In genomic region chr19:36771275-36772231, GRCh38 we compare ENCODE assay signal across 1 cellular context.
TF ChIP-seq lines count a peak whose summit lies in the region.

No MANE protein-coding gene starts in this region.

TF ChIP-seq in HEK293, 187 proteins besides CTCF, POLR2A, EP300 and RAD21 (continued from another document and continues in another):
- TF ChIP-seq ATF2 (tag by site-specific recombination; IDR thresholded peaks at IDR 0.05; ENCODE audit: low read depth): no peak
- no peak for TF ChIP-seq ZNF362 (tag by site-specific recombination; IDR thresholded peaks at IDR 0.05)
- no peak for TF ChIP-seq ZNF596 (tag by site-specific recombination; IDR thresholded peaks at IDR 0.05)
- TF ChIP-seq, protein P1, sequence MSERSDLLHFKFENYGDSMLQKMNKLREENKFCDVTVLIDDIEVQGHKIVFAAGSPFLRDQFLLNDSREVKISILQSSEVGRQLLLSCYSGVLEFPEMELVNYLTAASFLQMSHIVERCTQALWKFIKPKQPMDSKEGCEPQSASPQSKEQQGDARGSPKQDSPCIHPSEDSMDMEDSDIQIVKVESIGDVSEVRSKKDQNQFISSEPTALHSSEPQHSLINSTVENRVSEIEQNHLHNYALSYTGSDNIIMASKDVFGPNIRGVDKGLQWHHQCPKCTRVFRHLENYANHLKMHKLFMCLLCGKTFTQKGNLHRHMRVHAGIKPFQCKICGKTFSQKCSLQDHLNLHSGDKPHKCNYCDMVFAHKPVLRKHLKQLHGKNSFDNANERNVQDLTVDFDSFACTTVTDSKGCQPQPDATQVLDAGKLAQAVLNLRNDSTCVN (tag by site-specific recombination; optimal IDR thresholded peaks at IDR 0.05): no peak
- TF ChIP-seq ZNF629 (tag by site-specific recombination; IDR thresholded peaks at IDR 0.05): peak; percentile 25; the same call in 1 of the 2 replicates
- TF ChIP-seq ZFP37 (tag by site-specific recombination; IDR thresholded peaks at IDR 0.05): no peak
- TF ChIP-seq ZNF473 (tag by site-specific recombination; IDR thresholded peaks at IDR 0.05): no peak
- TF ChIP-seq, protein P2, sequence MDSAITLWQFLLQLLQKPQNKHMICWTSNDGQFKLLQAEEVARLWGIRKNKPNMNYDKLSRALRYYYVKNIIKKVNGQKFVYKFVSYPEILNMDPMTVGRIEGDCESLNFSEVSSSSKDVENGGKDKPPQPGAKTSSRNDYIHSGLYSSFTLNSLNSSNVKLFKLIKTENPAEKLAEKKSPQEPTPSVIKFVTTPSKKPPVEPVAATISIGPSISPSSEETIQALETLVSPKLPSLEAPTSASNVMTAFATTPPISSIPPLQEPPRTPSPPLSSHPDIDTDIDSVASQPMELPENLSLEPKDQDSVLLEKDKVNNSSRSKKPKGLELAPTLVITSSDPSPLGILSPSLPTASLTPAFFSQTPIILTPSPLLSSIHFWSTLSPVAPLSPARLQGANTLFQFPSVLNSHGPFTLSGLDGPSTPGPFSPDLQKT (IDR thresholded peaks at IDR 0.05; ENCODE audit: borderline replicate concordance, low read depth, low read length): no peak
- no peak for TF ChIP-seq ZNF549 (tag by site-specific recombination; IDR thresholded peaks at IDR 0.05)
- TF ChIP-seq ZNF416 (tag by site-specific recombination; IDR thresholded peaks at IDR 0.05): peak; percentile 80
- TF ChIP-seq, protein P3, sequence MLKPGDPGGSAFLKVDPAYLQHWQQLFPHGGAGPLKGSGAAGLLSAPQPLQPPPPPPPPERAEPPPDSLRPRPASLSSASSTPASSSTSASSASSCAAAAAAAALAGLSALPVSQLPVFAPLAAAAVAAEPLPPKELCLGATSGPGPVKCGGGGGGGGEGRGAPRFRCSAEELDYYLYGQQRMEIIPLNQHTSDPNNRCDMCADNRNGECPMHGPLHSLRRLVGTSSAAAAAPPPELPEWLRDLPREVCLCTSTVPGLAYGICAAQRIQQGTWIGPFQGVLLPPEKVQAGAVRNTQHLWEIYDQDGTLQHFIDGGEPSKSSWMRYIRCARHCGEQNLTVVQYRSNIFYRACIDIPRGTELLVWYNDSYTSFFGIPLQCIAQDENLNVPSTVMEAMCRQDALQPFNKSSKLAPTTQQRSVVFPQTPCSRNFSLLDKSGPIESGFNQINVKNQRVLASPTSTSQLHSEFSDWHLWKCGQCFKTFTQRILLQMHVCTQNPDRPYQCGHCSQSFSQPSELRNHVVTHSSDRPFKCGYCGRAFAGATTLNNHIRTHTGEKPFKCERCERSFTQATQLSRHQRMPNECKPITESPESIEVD (tag by site-specific recombination; IDR thresholded peaks at IDR 0.05): no peak
- TF ChIP-seq ZNF791 (tag by site-specific recombination; IDR thresholded peaks at IDR 0.05): no peak
- TF ChIP-seq GLIS2 (tag by site-specific recombination; IDR thresholded peaks at IDR 0.05): no peak
- no peak for TF ChIP-seq GFI1B (tag by site-specific recombination; IDR thresholded peaks at IDR 0.05)
- TF ChIP-seq ZNF26 (tag by site-specific recombination; IDR thresholded peaks at IDR 0.05): no peak
- TF ChIP-seq ZNF530 (tag by site-specific recombination; IDR thresholded peaks at IDR 0.05; ENCODE audit: low read depth): no peak
- TF ChIP-seq FEZF1 (tag by site-specific recombination; IDR thresholded peaks at IDR 0.05): peak; percentile 75
- TF ChIP-seq ZBTB17 (tag by site-specific recombination; IDR thresholded peaks at IDR 0.05): no peak
- no peak for TF ChIP-seq KLF1 (tag by site-specific recombination; IDR thresholded peaks at IDR 0.05)
- TF ChIP-seq GLI2 (tag by site-specific recombination; IDR thresholded peaks at IDR 0.05; ENCODE audit: borderline replicate concordance, low read depth): no peak
- 0 out of 2 replicates have a peak, but pooled peaks have one; percentile 13 for TF ChIP-seq ZNF560 (tag by site-specific recombination; IDR thresholded peaks at IDR 0.05; ENCODE audit: borderline replicate concordance)
- no peak for TF ChIP-seq ZNF19 (tag by site-specific recombination; IDR thresholded peaks at IDR 0.05; ENCODE audit: low read depth)
- TF ChIP-seq ZNF16 (tag by site-specific recombination; IDR thresholded peaks at IDR 0.05; ENCODE audit: low read depth): no peak
- no peak for TF ChIP-seq MYNN (tag by site-specific recombination; IDR thresholded peaks at IDR 0.05; ENCODE audit: borderline replicate concordance)
- TF ChIP-seq, protein P4, sequence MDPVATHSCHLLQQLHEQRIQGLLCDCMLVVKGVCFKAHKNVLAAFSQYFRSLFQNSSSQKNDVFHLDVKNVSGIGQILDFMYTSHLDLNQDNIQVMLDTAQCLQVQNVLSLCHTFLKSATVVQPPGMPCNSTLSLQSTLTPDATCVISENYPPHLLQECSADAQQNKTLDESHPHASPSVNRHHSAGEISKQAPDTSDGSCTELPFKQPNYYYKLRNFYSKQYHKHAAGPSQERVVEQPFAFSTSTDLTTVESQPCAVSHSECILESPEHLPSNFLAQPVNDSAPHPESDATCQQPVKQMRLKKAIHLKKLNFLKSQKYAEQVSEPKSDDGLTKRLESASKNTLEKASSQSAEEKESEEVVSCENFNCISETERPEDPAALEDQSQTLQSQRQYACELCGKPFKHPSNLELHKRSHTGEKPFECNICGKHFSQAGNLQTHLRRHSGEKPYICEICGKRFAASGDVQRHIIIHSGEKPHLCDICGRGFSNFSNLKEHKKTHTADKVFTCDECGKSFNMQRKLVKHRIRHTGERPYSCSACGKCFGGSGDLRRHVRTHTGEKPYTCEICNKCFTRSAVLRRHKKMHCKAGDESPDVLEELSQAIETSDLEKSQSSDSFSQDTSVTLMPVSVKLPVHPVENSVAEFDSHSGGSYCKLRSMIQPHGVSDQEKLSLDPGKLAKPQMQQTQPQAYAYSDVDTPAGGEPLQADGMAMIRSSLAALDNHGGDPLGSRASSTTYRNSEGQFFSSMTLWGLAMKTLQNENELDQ (tag by site-specific recombination; IDR thresholded peaks at IDR 0.05; ENCODE audit: low read depth): no peak
- no peak for TF ChIP-seq MZF1 (tag by site-specific recombination; IDR thresholded peaks at IDR 0.05; ENCODE audit: borderline replicate concordance)
- peak; percentile 51; the same call in 1 of the 2 replicates for TF ChIP-seq ZNF449 (tag by site-specific recombination; IDR thresholded peaks at IDR 0.05)
- no peak for TF ChIP-seq ZNF621 (tag by site-specific recombination; IDR thresholded peaks at IDR 0.05)
- TF ChIP-seq, protein P5, sequence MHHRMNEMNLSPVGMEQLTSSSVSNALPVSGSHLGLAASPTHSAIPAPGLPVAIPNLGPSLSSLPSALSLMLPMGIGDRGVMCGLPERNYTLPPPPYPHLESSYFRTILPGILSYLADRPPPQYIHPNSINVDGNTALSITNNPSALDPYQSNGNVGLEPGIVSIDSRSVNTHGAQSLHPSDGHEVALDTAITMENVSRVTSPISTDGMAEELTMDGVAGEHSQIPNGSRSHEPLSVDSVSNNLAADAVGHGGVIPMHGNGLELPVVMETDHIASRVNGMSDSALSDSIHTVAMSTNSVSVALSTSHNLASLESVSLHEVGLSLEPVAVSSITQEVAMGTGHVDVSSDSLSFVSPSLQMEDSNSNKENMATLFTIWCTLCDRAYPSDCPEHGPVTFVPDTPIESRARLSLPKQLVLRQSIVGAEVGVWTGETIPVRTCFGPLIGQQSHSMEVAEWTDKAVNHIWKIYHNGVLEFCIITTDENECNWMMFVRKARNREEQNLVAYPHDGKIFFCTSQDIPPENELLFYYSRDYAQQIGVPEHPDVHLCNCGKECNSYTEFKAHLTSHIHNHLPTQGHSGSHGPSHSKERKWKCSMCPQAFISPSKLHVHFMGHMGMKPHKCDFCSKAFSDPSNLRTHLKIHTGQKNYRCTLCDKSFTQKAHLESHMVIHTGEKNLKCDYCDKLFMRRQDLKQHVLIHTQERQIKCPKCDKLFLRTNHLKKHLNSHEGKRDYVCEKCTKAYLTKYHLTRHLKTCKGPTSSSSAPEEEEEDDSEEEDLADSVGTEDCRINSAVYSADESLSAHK (tag by site-specific recombination; IDR thresholded peaks at IDR 0.05): 0 out of 2 replicates have a peak, but pooled peaks have one; percentile 10
- TF ChIP-seq ZNF239 (tag by site-specific recombination; IDR thresholded peaks at IDR 0.05): no peak
- 0 out of 2 replicates have a peak, but pooled peaks have one; percentile 34 for TF ChIP-seq ZNF214 (tag by site-specific recombination; IDR thresholded peaks at IDR 0.05; ENCODE audit: borderline replicate concordance)
- no peak for TF ChIP-seq KLF17 (tag by site-specific recombination; IDR thresholded peaks at IDR 0.05)
- peak; percentile 9 for TF ChIP-seq ZBTB20 (tag by site-specific recombination; IDR thresholded peaks at IDR 0.05)
- TF ChIP-seq, protein P6, sequence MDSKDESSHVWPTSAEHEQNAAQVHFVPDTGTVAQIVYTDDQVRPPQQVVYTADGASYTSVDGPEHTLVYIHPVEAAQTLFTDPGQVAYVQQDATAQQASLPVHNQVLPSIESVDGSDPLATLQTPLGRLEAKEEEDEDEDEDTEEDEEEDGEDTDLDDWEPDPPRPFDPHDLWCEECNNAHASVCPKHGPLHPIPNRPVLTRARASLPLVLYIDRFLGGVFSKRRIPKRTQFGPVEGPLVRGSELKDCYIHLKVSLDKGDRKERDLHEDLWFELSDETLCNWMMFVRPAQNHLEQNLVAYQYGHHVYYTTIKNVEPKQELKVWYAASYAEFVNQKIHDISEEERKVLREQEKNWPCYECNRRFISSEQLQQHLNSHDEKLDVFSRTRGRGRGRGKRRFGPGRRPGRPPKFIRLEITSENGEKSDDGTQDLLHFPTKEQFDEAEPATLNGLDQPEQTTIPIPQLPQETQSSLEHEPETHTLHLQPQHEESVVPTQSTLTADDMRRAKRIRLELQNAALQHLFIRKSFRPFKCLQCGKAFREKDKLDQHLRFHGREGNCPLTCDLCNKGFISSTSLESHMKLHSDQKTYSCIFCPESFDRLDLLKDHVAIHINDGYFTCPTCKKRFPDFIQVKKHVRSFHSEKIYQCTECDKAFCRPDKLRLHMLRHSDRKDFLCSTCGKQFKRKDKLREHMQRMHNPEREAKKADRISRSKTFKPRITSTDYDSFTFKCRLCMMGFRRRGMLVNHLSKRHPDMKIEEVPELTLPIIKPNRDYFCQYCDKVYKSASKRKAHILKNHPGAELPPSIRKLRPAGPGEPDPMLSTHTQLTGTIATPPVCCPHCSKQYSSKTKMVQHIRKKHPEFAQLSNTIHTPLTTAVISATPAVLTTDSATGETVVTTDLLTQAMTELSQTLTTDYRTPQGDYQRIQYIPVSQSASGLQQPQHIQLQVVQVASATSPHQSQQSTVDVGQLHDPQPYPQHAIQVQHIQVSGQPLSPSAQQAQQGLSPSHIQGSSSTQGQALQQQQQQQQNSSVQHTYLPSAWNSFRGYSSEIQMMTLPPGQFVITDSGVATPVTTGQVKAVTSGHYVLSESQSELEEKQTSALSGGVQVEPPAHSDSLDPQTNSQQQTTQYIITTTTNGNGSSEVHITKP (tag by site-specific recombination; IDR thresholded peaks at IDR 0.05): peak; percentile 53; the same call in 1 of the 2 replicates
